ENCODE assay signal across 18 cellular contexts in genomic region chr9:99947395-99947794, GRCh38. TPM values are rescaled to one million over a fixed set of nuclear protein-coding genes. Genes with fewer than 3 reads are reported as not detected.
DNase-seq lines count a peak whose midpoint lies in the region; ATAC-seq and TF ChIP-seq lines count a peak whose summit lies in the region.
"Had no signal": no experiment of that assay in that cellular context is flagged by ENCODE, and none has a peak within 500 bp of the region (broad histone marks: within the 10 kb centered on the region; RNA-seq: fewer than 3 reads in every experiment).

No MANE protein-coding gene starts in this region.

- H3K27ac ChIP-seq in KMS-11: no peak overlapping the region
- H3K27ac ChIP-seq in brain microvascular endothelial cell: no peak overlapping the region
- H3K27ac ChIP-seq in lower lobe of right lung: no peak overlapping the region
- H3K27ac ChIP-seq: epithelial cell of prostate, left ventricle myocardium inferior, prostate gland had no signal

- no peaks in the 10 kb centered on the region for H3K9me3 ChIP-seq in lower lobe of right lung
- H3K9me3 ChIP-seq: prostate gland had no signal

- TF ChIP-seq CTCF in BJ (IDR thresholded peaks at IDR 0.05; ENCODE audit: insufficient read depth, low read depth, low read length): peak; percentile 24; the same call in 1 of the 2 replicates
- peak; percentile 41; the same call in 1 of the 2 replicates for TF ChIP-seq CTCF in KMS-11 (conservative IDR thresholded peaks at IDR 0.05; ENCODE audit: low read depth, low read length)
- peak; percentile 48 for TF ChIP-seq CTCF in brain microvascular endothelial cell (IDR thresholded peaks at IDR 0.05; ENCODE audit: low read depth, low read length, missing control alignments)
- TF ChIP-seq CTCF in lower lobe of right lung (IDR thresholded peaks at IDR 0.05): no peak

- H4K20me1 ChIP-seq in KMS-11 (ENCODE audit: insufficient read depth): no peaks in the 10 kb centered on the region

- intact Hi-C loops in lower lobe of right lung (cut with DNase I): no loop called here

- no peak overlapping the region for H3K4me3 ChIP-seq in BJ (ENCODE audit: low read depth, low read length)
- H3K4me3 ChIP-seq in KMS-11 (IDR thresholded peaks at IDR 0.05; ENCODE audit: insufficient read depth, low read depth, low read length): no peak overlapping the region
- H3K4me3 ChIP-seq in brain microvascular endothelial cell (ENCODE audit: low read depth, low read length): no peak overlapping the region
- no peak overlapping the region for H3K4me3 ChIP-seq in lower lobe of right lung
- H3K4me3 ChIP-seq: left ventricle myocardium inferior, prostate gland had no signal

- CTCF ChIA-PET in BJ (lab: Yijun Ruan, JAX): interaction anchor here (0.6 to 1.5 kb wide), 8 partner anchors 12 to 143 kb away, joined by 3 to 5 read pairs (median 3); no protein-coding TSS in a partner anchor

- in situ Hi-C loops in brain microvascular endothelial cell (cut with HindIII; ENCODE audit: low pct_ligation_motif_present, low sequenced_read_pairs): no loop called here

- H3K79me2 ChIP-seq in KMS-11 (ENCODE audit: insufficient read depth, low read depth): no peaks in the 10 kb centered on the region

- no peak for DNase-seq in BJ (ENCODE audit: low read depth)
- peak; percentile 7 for DNase-seq in brain microvascular endothelial cell
- DNase-seq in iPS-NIHi7 (ENCODE audit: extremely low spot score): peak; percentile 10
- no peak for DNase-seq in activated CD4-positive, alpha-beta T cell treated with anti-CD3 and anti-CD28 coated beads, Interleukin-2, amount 50 U/mL, for 4 hours
- no peak for DNase-seq in DMS 273 (lab: John Stamatoyannopoulos, UW; ENCODE audit: unreplicated experiment)
- no peak for DNase-seq in lower lobe of right lung
- DNase-seq: activated CD4-positive, alpha-beta memory T cell treated with anti-CD3 and anti-CD28 coated beads for 36 hours; activated T-cell treated with anti-CD3 and anti-CD28 coated beads, Interleukin-2, amount 50 U/mL, for 72 hours; DMS 273 treated with DMSO at 0.1 percent for 48 hours; hypothalamus; left ventricle myocardium inferior; NCI-H187 treated with DMSO at 0.1 percent for 48 hours; NCI-H446 treated with DMSO at 0.1 percent for 48 hours; PC-3 had no signal

- POLR2A ChIA-PET in BJ (lab: Charles Lee): no interaction called here

- H3K36me3 ChIP-seq in BJ (ENCODE audit: control insufficient read depth, insufficient read depth, low read length) (no peaks in the 10 kb centered on the region; the same call in 1 of the 2 replicates), KMS-11 (ENCODE audit: insufficient read depth) (no peaks in the 10 kb centered on the region), brain microvascular endothelial cell (replicated peaks) (no peaks in the 10 kb centered on the region), lower lobe of right lung (peaks cover 9% of the 10 kb centered on the region)
- H3K36me3 ChIP-seq: prostate gland had no signal

- H3K4me1 ChIP-seq in KMS-11 (ENCODE audit: low read depth, poor library complexity, severe bottlenecking) (no peaks in the 10 kb centered on the region), lower lobe of right lung (peaks cover 4% of the 10 kb centered on the region)
- H3K4me1 ChIP-seq: left ventricle myocardium inferior, prostate gland had no signal

- H3K4me2 ChIP-seq in KMS-11: no peak overlapping the region

- no peak overlapping the region for H2AFZ ChIP-seq in KMS-11 (ENCODE audit: low read depth)

- ATAC-seq in HG02642 (IDR thresholded peaks at IDR 0.05; ENCODE audit: poor library complexity, unreplicated experiment) (no peak), lower lobe of right lung (no peak)
- ATAC-seq: activated T-cell treated with anti-CD3 and anti-CD28 coated beads, Interleukin-2, amount 50 U/mL, for 72 hours; PC-3 had no signal

- no peak overlapping the region for H3K9ac ChIP-seq in KMS-11

- H3K27me3 ChIP-seq in BJ (ENCODE audit: control insufficient read depth, insufficient read depth, low read length) (no peaks in the 10 kb centered on the region), KMS-11 (ENCODE audit: insufficient read depth, low read depth) (no peaks in the 10 kb centered on the region), brain microvascular endothelial cell (replicated peaks) (no peaks in the 10 kb centered on the region), lower lobe of right lung (ENCODE audit: low read depth) (no peaks in the 10 kb centered on the region)

RNA-seq across cellular contexts. Expression of gene STX17, which starts 40.9 kb away (rescaled TPM):
- polyA plus RNA-seq in BJ (2011; rRNA removed): 6.9 and 13.2 TPM in 2 replicates
- 10.4 and 10.8 TPM in 2 replicates for polyA minus RNA-seq in BJ (2011; rRNA and poly(A)+ RNA removed)
- 37.8 TPM for total RNA-seq in lower lobe of right lung

Comparison
In these comparisons a context has a peak if more than half of its experiments do, and no peak if none do; other contexts are left out.
1. DNase-seq: peak in brain microvascular endothelial cell (single experiment) and iPS-NIHi7 (single experiment); none in BJ (single experiment), activated CD4-positive, alpha-beta T cell treated with anti-CD3 and anti-CD28 coated beads, Interleukin-2, amount 50 U/mL, for 4 hours (0 of 2), DMS 273 (single experiment) and lower lobe of right lung (single experiment).